ENCODE assay signal across 21 cellular contexts in genomic region chr15:101635944-101636727, GRCh38.
"Had no signal": no experiment of that assay in that cellular context is flagged by ENCODE, and none has a peak within 500 bp of the region (broad histone marks: within the 10 kb centered on the region; RNA-seq: fewer than 3 reads in every experiment).

No MANE protein-coding gene starts in this region.

- ATAC-seq: activated CD8-positive, alpha-beta T cell treated with anti-CD3 and anti-CD28 coated beads, Interleukin-2, amount 10 ng/mL, durations not matched to agents 7 days and 5 days; effector memory CD8-positive, alpha-beta T cell; gastrocnemius medialis; left lobe of liver; natural killer cell treated with Interleukin-12 subunit alpha and Interleukin-12 subunit beta and Interleukin-15 and Interleukin-18, amount 100 ng/mL, for 72 hours; right lobe of liver; WTC11 had no signal

- H3K9me3 ChIP-seq: gastrocnemius medialis, heart right ventricle, prostate gland, right lobe of liver, upper lobe of left lung had no signal

- H3K4me3 ChIP-seq: gastrocnemius medialis, heart right ventricle, prostate gland, right lobe of liver, smooth muscle cell, upper lobe of left lung had no signal

- DNase-seq: activated CD4-positive, alpha-beta T cell treated with anti-CD3 and anti-CD28 coated beads for 4 hours; activated CD8-positive, alpha-beta memory T cell treated with anti-CD3 and anti-CD28 coated beads, Interleukin-2, amount 50 U/mL, for 4 hours; activated CD8-positive, alpha-beta T cell treated with anti-CD3 and anti-CD28 coated beads, Interleukin-2, amount 10 ng/mL, durations not matched to agents 7 days and 5 days; activated gamma-delta T cell; activated T-cell treated with anti-CD3 and anti-CD28 coated beads, Interleukin-2, amount 50 U/mL, for 48 hours; amygdala; cerebellar nuclear complex; effector memory CD8-positive, alpha-beta T cell; gastrocnemius medialis; heart right ventricle; mesenchymal stem cell; occipital lobe; right lobe of liver; upper lobe of left lung had no signal

- H3K27me3 ChIP-seq: gastrocnemius medialis, heart right ventricle, right lobe of liver, upper lobe of left lung had no signal

- H3K4me2 ChIP-seq: smooth muscle cell had no signal

- H3K4me1 ChIP-seq: prostate gland had no signal

- H3K36me3 ChIP-seq: prostate gland had no signal

- H3K27ac ChIP-seq: gastrocnemius medialis, heart right ventricle, prostate gland, right lobe of liver, upper lobe of left lung had no signal

- FAIRE-seq: islet of Langerhans, TTC549 had no signal
